ENCODE assay signal across 10 cellular contexts in genomic region chr11:60455531-60456042, GRCh38.
A peak's percentile ranks its signal among the peaks of the same experiment; 100 is the strongest.
DNase-seq lines count a peak whose midpoint lies in the region; ATAC-seq and TF ChIP-seq lines count a peak whose summit lies in the region.
"Had no signal": no experiment of that assay in that cellular context is flagged by ENCODE, and none has a peak within 500 bp of the region (broad histone marks: within the 10 kb centered on the region; RNA-seq: fewer than 3 reads in every experiment).

TSS of gene MS4A1 (plus strand) at chr11:60455847. CDS start at chr11:60462375, 6,528 bp downstream.

- peaks cover 67% of the 10 kb centered on the region for H3K36me3 ChIP-seq in OCI-LY3 (replicated peaks; ENCODE audit: low read depth, low read length)

- H3K9ac ChIP-seq in OCI-LY3 (ENCODE audit: low read length), result peak within 1 kb of the TSS; percentile 97

- peak within 1 kb of the TSS; percentile 65 for H3K4me2 ChIP-seq in OCI-LY3 (ENCODE audit: low read length)

- peak; percentile 90 for ATAC-seq in HG02884 (IDR thresholded peaks at IDR 0.05; ENCODE audit: unreplicated experiment)

- TF ChIP-seq CTCF in GM10248 (IDR thresholded peaks at IDR 0.05; ENCODE audit: control extremely low read depth, extremely low read depth, low read depth, missing control alignments), result no peak
- TF ChIP-seq CTCF in OCI-LY3 (IDR thresholded peaks at IDR 0.05; ENCODE audit: low read depth, low read length), result no peak

- H2AFZ ChIP-seq in OCI-LY3 (ENCODE audit: low read depth, low read length), result peak within 1 kb of the TSS; percentile 42; the same call in 1 of the 2 replicates

- POLR2A ChIA-PET in GM10248 (lab: Yijun Ruan, JAX), result no interaction called here

- DNase-seq in GM10248 (ENCODE audit: extremely low spot score) (peak; percentile 66), GM19240 (ENCODE audit: insufficient read length, low spot score) (peak; percentile 52), NCI-H1694 (lab: John Stamatoyannopoulos, UW) (no peak), OCI-M1 (lab: John Stamatoyannopoulos, UW) (no peak), NCI-H2081 (lab: John Stamatoyannopoulos, UW) (no peak)
- no peak for DNase-seq in activated CD4-positive, alpha-beta T cell treated with anti-CD3 and anti-CD28 coated beads, Interleukin-2, amount 50 U/mL, for 48 hours
- DNase-seq: activated naive CD4-positive, alpha-beta T cell treated with anti-CD3 and anti-CD28 coated beads for 36 hours had no signal

- peaks cover 75% of the 10 kb centered on the region for H3K4me1 ChIP-seq in OCI-LY3 (ENCODE audit: low read length)

- CTCF ChIA-PET in GM10248 (lab: Yijun Ruan, JAX), result interaction anchor here (0.8 to 7.2 kb wide), 6 partner anchors 24 to 178 kb away, joined by 3 to 42 read pairs (median 4); no protein-coding TSS in a partner anchor

- H3K27me3 ChIP-seq in OCI-LY3 (ENCODE audit: low read depth, low read length), result no peaks in the 10 kb centered on the region

- H3K79me2 ChIP-seq in OCI-LY3 (ENCODE audit: low read length), result peaks cover 57% of the 10 kb centered on the region

- H3K27ac ChIP-seq in OCI-LY3 (ENCODE audit: low read length), result peak within 1 kb of the TSS; percentile 97
- H3K27ac ChIP-seq: C4-2B had no signal

- peaks cover 7% of the 10 kb centered on the region; the same call in 1 of the 2 replicates for H3K9me3 ChIP-seq in OCI-LY3 (ENCODE audit: insufficient read depth, low read length)

- peaks cover 27% of the 10 kb centered on the region for H4K20me1 ChIP-seq in OCI-LY3 (ENCODE audit: insufficient read depth, low read length)

- peak within 1 kb of the TSS; percentile 88 for H3K4me3 ChIP-seq in OCI-LY3 (ENCODE audit: low read length)

Comparison
In these comparisons a context has a peak if more than half of its experiments do, and no peak if none do; other contexts are left out.
1. DNase-seq: peak in GM10248 (single experiment) and GM19240 (single experiment); none in NCI-H1694 (single experiment), activated CD4-positive, alpha-beta T cell treated with anti-CD3 and anti-CD28 coated beads, Interleukin-2, amount 50 U/mL, for 48 hours (0 of 2), OCI-M1 (single experiment) and NCI-H2081 (0 of 2).